Comparison of ENCODE assay signal across 8 cellular contexts in the genomic region with DNA sequence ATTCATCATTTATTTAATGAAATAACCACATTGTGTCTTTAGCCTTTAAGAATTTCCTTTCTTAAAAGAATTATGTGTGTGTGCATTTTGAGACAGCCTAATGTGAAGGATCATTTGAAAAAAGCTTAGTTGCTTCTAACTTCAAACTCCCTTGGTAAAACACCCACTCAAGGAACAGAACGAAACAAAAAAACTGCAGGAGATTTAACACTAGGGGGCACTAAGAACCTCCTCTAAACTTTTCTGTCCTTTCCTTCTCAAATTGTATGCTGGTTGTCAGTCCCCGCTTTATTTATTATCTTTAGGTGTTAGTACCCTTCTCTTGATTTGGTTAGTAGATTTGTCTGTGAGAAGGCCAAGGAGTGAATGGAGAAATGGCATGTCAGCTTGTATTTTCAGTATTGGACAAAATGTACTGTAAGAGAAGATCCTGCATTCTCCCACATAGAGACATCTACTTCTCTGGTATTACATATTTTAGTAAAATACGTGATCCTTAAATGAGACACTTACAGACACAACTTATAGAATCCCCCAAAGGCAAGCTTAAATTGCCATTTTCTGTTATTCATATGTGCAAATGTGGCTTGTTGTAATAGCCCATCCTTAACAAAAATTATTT.
DNase-seq lines count a peak whose midpoint lies in the region; ATAC-seq, FAIRE-seq and TF ChIP-seq lines count a peak whose summit lies in the region.

No MANE protein-coding gene starts in this region.

- H3K9me3 ChIP-seq in H1 (ENCODE audit: insufficient read depth in 2 of 2, low read depth in 1 of 2, low read length in 1 of 2), result no peaks in the 10 kb centered on the region
- H3K9me3 ChIP-seq in osteoblast (ENCODE audit: low read depth, low read length), result no peaks in the 10 kb centered on the region

- WGBS in H1 (ENCODE audit: extremely low coverage in 1 of 2, insufficient coverage in 1 of 2, insufficient read length in 1 of 2, insufficient replicate concordance in 2 of 2, low coverage in 1 of 2, low lambda C conversion rate in 2 of 2, missing lambda C conversion rate in 1 of 2), 2 experiments, result 35% methylated on average over 3 of the region's 3 CpGs; no CpG with 5 or more reads in 1 of the 2 experiments

- H3K79me2 ChIP-seq in H1 (ENCODE audit: control insufficient read depth in 1 of 2, insufficient read depth in 2 of 2, low read length in 2 of 2), result no peaks in the 10 kb centered on the region
- no peaks in the 10 kb centered on the region for H3K79me2 ChIP-seq in osteoblast (ENCODE audit: insufficient read depth, low read length)

- H3K27me3 ChIP-seq in H1 (replicated peaks in 1 of 4; ENCODE audit: control insufficient read depth in 3 of 4, extremely low read depth in 1 of 4, insufficient read depth in 3 of 4, low read length in 3 of 4) (no peaks in the 10 kb centered on the region), osteoblast (ENCODE audit: insufficient read depth, low read length) (no peaks in the 10 kb centered on the region)

- H3K23me2 ChIP-seq in H1 (ENCODE audit: low read depth, low read length), result no peaks in the 10 kb centered on the region

- CTCF ChIA-PET in H1 (lab: Charles Lee; ENCODE audit: partially characterized antibody), result interaction anchor here (0.5 to 3.2 kb wide), 30 partner anchors 10 to 658 kb away, joined by 3 to 20 read pairs (median 3); partner anchors contain the start of gene HCN1
- CTCF ChIA-PET in activated CD4-positive, alpha-beta memory T cell treated with anti-CD3 and anti-CD28 coated beads for 36 hours (lab: Charles Lee), result interaction anchor here (0.9 kb wide), 1 partner anchor 231 kb away, joined by 3 read pairs; no protein-coding TSS in a partner anchor

- no peak overlapping the region for H4K91ac ChIP-seq in H1 (replicated peaks; ENCODE audit: insufficient read length, low read length)

- H3K56ac ChIP-seq in H1 (replicated peaks; ENCODE audit: insufficient read length, low read depth, low read length), result no peak overlapping the region

- H2BK120ac ChIP-seq in H1 (replicated peaks; ENCODE audit: low read depth, low read length), result no peak overlapping the region

- no peaks in the 10 kb centered on the region for H3K36me3 Mint-ChIP-seq in activated CD4-positive, alpha-beta memory T cell treated with anti-CD3 and anti-CD28 coated beads for 36 hours

- H3K4me3 ChIP-seq in H1 (ENCODE audit: extremely low read depth in 1 of 4, insufficient read depth in 2 of 4, low read depth in 3 of 4, low read length in 4 of 4) (no peak overlapping the region), osteoblast (ENCODE audit: insufficient read depth, low read length) (no peak overlapping the region)

- no peak overlapping the region for H2BK15ac ChIP-seq in H1 (ENCODE audit: low read length)

- no peak overlapping the region for H2AK5ac ChIP-seq in H1 (ENCODE audit: low read depth, low read length)

- no peak overlapping the region for H3K4me3 Mint-ChIP-seq in activated CD4-positive, alpha-beta memory T cell treated with anti-CD3 and anti-CD28 coated beads for 36 hours

- H3K4me1 Mint-ChIP-seq in activated CD4-positive, alpha-beta memory T cell treated with anti-CD3 and anti-CD28 coated beads for 36 hours (ENCODE audit: low read depth), result no peaks in the 10 kb centered on the region

- H3K4ac ChIP-seq in H1 (replicated peaks; ENCODE audit: insufficient read length, low read depth, low read length), result no peak overlapping the region

- H3K27me3 Mint-ChIP-seq in activated CD4-positive, alpha-beta memory T cell treated with anti-CD3 and anti-CD28 coated beads for 36 hours, result no peaks in the 10 kb centered on the region

- intact Hi-C loops in activated CD4-positive, alpha-beta memory T cell treated with anti-CD3 and anti-CD28 coated beads for 36 hours (cut with micrococcal nuclease), result no loop called here

- no peak for TF ChIP-seq EP300 in H1 (IDR thresholded peaks at IDR 0.05; ENCODE audit: borderline replicate concordance in 1 of 2, low read depth in 2 of 2, low read length in 2 of 2)

- ATAC-seq in GM19372 (IDR thresholded peaks at IDR 0.05; ENCODE audit: low read depth, unreplicated experiment) (peak; percentile 76), HG03565 (IDR thresholded peaks at IDR 0.05; ENCODE audit: unreplicated experiment) (peak; percentile 72), HG03521 (IDR thresholded peaks at IDR 0.05; ENCODE audit: unreplicated experiment) (no peak)

- TF ChIP-seq POLR2A in H1 (IDR thresholded peaks at IDR 0.05; ENCODE audit: control extremely low read depth in 1 of 2, low read depth in 2 of 2, low read length in 2 of 2), result peak in 1 of 2 experiments; percentile 25; a peak in 1 of 3 replicates

- no peak overlapping the region for H2BK12ac ChIP-seq in H1 (ENCODE audit: low read depth, low read length)

- H3K4me2 ChIP-seq in H1 (ENCODE audit: insufficient read depth in 1 of 2, low read depth in 2 of 2, low read length in 2 of 2) (no peak overlapping the region), osteoblast (ENCODE audit: insufficient read depth, low read length) (no peak overlapping the region)

- H3K27ac ChIP-seq in H1 (ENCODE audit: low read depth, low read length) (no peak overlapping the region), osteoblast (ENCODE audit: low read depth, low read length) (no peak overlapping the region)

- H3K4me1 ChIP-seq in H1 (replicated peaks in 1 of 4; ENCODE audit: control insufficient read depth in 3 of 4, insufficient read depth in 4 of 4, low read length in 3 of 4) (no peaks in the 10 kb centered on the region; a peak in 1 of 7 replicates), osteoblast (ENCODE audit: insufficient read depth, low read length) (no peaks in the 10 kb centered on the region)

- POLR2A ChIA-PET in H1 (lab: Charles Lee; ENCODE audit: partially characterized antibody), result no interaction called here
- POLR2A ChIA-PET in activated CD4-positive, alpha-beta memory T cell treated with anti-CD3 and anti-CD28 coated beads for 36 hours (lab: Charles Lee), result no interaction called here

- peak; percentile 86 for FAIRE-seq in H1 (lab: Jason Lieb, UNC)

- H3K18ac ChIP-seq in H1 (ENCODE audit: extremely low read depth, low read length), result no peak overlapping the region; the same call in 1 of the 2 replicates

- H4K5ac ChIP-seq in H1 (ENCODE audit: insufficient read length, low read depth, low read length), result peak overlapping the region; percentile 76

- H3K79me1 ChIP-seq in H1 (ENCODE audit: low read depth, low read length), result no peaks in the 10 kb centered on the region

- H2BK20ac ChIP-seq in H1 (ENCODE audit: low read length), result 0 out of 2 replicates have a peak overlapping the region, but pooled peaks have one; percentile 13

- no peaks in the 10 kb centered on the region for H3K9me3 Mint-ChIP-seq in activated CD4-positive, alpha-beta memory T cell treated with anti-CD3 and anti-CD28 coated beads for 36 hours

- DNase-seq in CMK (ENCODE audit: low read depth) (peak; percentile 65), NOMO-1 (lab: John Stamatoyannopoulos, UW; ENCODE audit: unreplicated experiment in 2 of 2) (peak; percentile 45 to 63), H1 (ENCODE audit: low read depth in 1 of 2, low spot score in 2 of 2) (no peak), osteoblast (ENCODE audit: insufficient read length, low spot score, missing footprints) (no peak)
- DNase-seq in activated CD4-positive, alpha-beta memory T cell treated with anti-CD3 and anti-CD28 coated beads for 36 hours, result no peak

- H3K23ac ChIP-seq in H1 (ENCODE audit: insufficient read length), result no peak overlapping the region

- no peak overlapping the region for H4K8ac ChIP-seq in H1 (ENCODE audit: extremely low read depth, insufficient read depth, low read length)

- no peaks in the 10 kb centered on the region for H4K20me1 ChIP-seq in H1 (replicated peaks in 1 of 2; ENCODE audit: control insufficient read depth in 1 of 2, insufficient read depth in 2 of 2, low read length in 2 of 2)
- no peaks in the 10 kb centered on the region for H4K20me1 ChIP-seq in osteoblast (ENCODE audit: insufficient read depth, low read length)

- TF ChIP-seq CTCF in H1 (IDR thresholded peaks at IDR 0.05; ENCODE audit: control extremely low read depth in 1 of 3, insufficient read depth in 1 of 3, low read depth in 1 of 3, low read length in 3 of 3), result peak in 2 of 3 experiments; percentile 50 to 56; a peak in 2 of 4 replicates
- TF ChIP-seq CTCF in osteoblast (IDR thresholded peaks at IDR 0.05; ENCODE audit: extremely low read depth, low read depth, low read length), result peak; percentile 37

- H3K27ac Mint-ChIP-seq in activated CD4-positive, alpha-beta memory T cell treated with anti-CD3 and anti-CD28 coated beads for 36 hours, result no peak overlapping the region

- peak; percentile 87 to 92 for TF ChIP-seq RAD21 in H1 (IDR thresholded peaks at IDR 0.05 in 1 of 2, conservative IDR thresholded peaks at IDR 0.05 in 1 of 2; ENCODE audit: low read depth in 2 of 2, low read length in 2 of 2)

- no peak overlapping the region for H3K9ac ChIP-seq in H1 (replicated peaks in 1 of 4; ENCODE audit: extremely low read depth in 1 of 4, low read depth in 3 of 4, low read length in 3 of 4)

- H3K36me3 ChIP-seq in H1 (ENCODE audit: control insufficient read depth in 2 of 4, insufficient read depth in 4 of 4, low read length in 3 of 4), result no peaks in the 10 kb centered on the region
- H3K36me3 ChIP-seq in osteoblast (ENCODE audit: insufficient read depth, low read length), result no peaks in the 10 kb centered on the region

- no peak overlapping the region for H3K14ac ChIP-seq in H1 (ENCODE audit: insufficient read length)

- H2AFZ ChIP-seq in H1 (ENCODE audit: low read length) (no peak overlapping the region), osteoblast (ENCODE audit: low read length) (no peak overlapping the region)

- H2BK5ac ChIP-seq in H1 (ENCODE audit: low read depth, low read length), result no peak overlapping the region

TF ChIP-seq in H1, 55 proteins besides CTCF, POLR2A, EP300 and RAD21:
- TF ChIP-seq RXRA (IDR thresholded peaks at IDR 0.05; ENCODE audit: insufficient read depth, low read depth, low read length) (no peak), TBP (IDR thresholded peaks at IDR 0.05; ENCODE audit: low read depth, low read length) (0 out of 2 replicates have a peak, but pooled peaks have one; percentile 24), TAF7 (optimal IDR thresholded peaks at IDR 0.05; ENCODE audit: borderline replicate concordance, low read depth, low read length) (peak; percentile 81)

Comparison
In these comparisons a context has a peak if more than half of its experiments do, and no peak if none do; other contexts are left out.
1. DNase-seq: peak in CMK (single experiment) and NOMO-1 (2 of 2); none in H1 (0 of 2), osteoblast (single experiment) and activated CD4-positive, alpha-beta memory T cell treated with anti-CD3 and anti-CD28 coated beads for 36 hours (single experiment).